ENCODE assay signal across 8 cellular contexts in the genomic region with DNA sequence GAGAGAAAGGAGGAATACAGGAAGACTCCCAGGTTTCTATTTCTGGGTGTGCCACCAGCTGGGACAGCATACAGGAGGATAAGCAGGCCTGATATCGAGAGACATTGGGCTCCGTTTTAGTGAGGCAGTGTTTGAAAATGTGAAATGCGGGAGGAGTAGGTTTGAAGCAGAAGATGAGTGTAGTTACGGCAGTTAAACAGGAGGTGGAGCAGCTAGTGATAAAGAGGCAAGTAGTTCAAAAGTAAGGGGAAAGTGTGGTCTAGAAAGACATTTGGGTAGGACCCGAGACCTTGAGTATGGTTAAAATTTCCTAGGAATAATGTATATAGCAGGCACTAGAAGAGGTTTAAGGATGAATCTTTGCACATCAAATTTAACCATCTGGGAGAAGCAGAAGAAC. TPM values are rescaled to one million over a fixed set of nuclear protein-coding genes. Genes with fewer than 3 reads are reported as not detected.
DNase-seq lines count a peak whose midpoint lies in the region; ATAC-seq and TF ChIP-seq lines count a peak whose summit lies in the region.

No MANE protein-coding gene starts in this region.

- no peaks in the 10 kb centered on the region for H3K27me3 Mint-ChIP-seq in nephron (ENCODE audit: low read depth)

- H3K9me3 Mint-ChIP-seq in nephron = no peaks in the 10 kb centered on the region

- H3K27ac Mint-ChIP-seq in nephron = peak overlapping the region in 1 of 3 experiments; percentile 0

- TF ChIP-seq CTCF in nephron (IDR thresholded peaks at IDR 0.05; ENCODE audit: unreplicated experiment in 3 of 3) = peak in 2 of 3 experiments; percentile 34 to 35

- H3K36me3 Mint-ChIP-seq in nephron (ENCODE audit: low read depth) = peaks cover 68% of the 10 kb centered on the region

- in situ Hi-C loops in T47D (cut with HindIII; ENCODE audit: low pct_unique_long_range_greater_than_20kb, low sequenced_read_pairs) = no loop called here

- H3K4me3 ChIP-seq in Jurkat, Clone E6-1 (ENCODE audit: low read length) = no peak overlapping the region

- TF ChIP-seq POLR2A in GM18505 (IDR thresholded peaks at IDR 0.05; ENCODE audit: borderline replicate concordance, extremely low read depth, insufficient read depth, insufficient read length) = no peak

- ATAC-seq in GM18505 (IDR thresholded peaks at IDR 0.05; ENCODE audit: unreplicated experiment) (peak; percentile 73), HG03571 (IDR thresholded peaks at IDR 0.05; ENCODE audit: unreplicated experiment) (no peak)

- H3K4me3 Mint-ChIP-seq in nephron = no peak overlapping the region

- no peaks in the 10 kb centered on the region for H3K4me1 Mint-ChIP-seq in nephron

- peak; percentile 43 for DNase-seq in AG08395 (ENCODE audit: low spot score)
- DNase-seq in Jurkat, Clone E6-1 (ENCODE audit: low read depth, low spot score) = peak; percentile 32
- peak; percentile 9 to 41 for DNase-seq in T47D (ENCODE audit: low read depth in 1 of 2, low spot score in 1 of 2)
- DNase-seq in NCI-H2196 (lab: John Stamatoyannopoulos, UW; ENCODE audit: unreplicated experiment) = no peak
- no peak for DNase-seq in NCI-H1092 treated with DMSO at 0.1 percent for 48 hours (lab: John Stamatoyannopoulos, UW)

RNA-seq across cellular contexts. Expression of gene DCUN1D4, which starts 42.4 kb away (rescaled TPM):
- polyA plus RNA-seq in Jurkat, Clone E6-1 (2012; ENCODE audit: insufficient read depth, insufficient read length) = 14.7 TPM

Comparison
In these comparisons a context has a peak if more than half of its experiments do, and no peak if none do; other contexts are left out.
1. DNase-seq: peak in AG08395 (single experiment), Jurkat, Clone E6-1 (single experiment) and T47D (2 of 2); none in NCI-H2196 (single experiment) and NCI-H1092 treated with DMSO at 0.1 percent for 48 hours (single experiment).